Comparison of ENCODE assay signal across 1 cellular context in genomic region chr2:72833084-72833714, GRCh38.
TF ChIP-seq lines count a peak whose summit lies in the region.

No MANE protein-coding gene starts in this region.

TF ChIP-seq in K562, 482 proteins besides CTCF, POLR2A, EP300 and RAD21:
- TF ChIP-seq RFX1 (IDR thresholded peaks at IDR 0.05), result peak; percentile 82
- TF ChIP-seq GABPA (tag; conservative IDR thresholded peaks at IDR 0.05; ENCODE audit: low read depth), result no peak
